ENCODE assay signal across 1 cellular context in genomic region chr11:134242376-134242775, GRCh38.
TF ChIP-seq lines count a peak whose summit lies in the region.

No MANE protein-coding gene starts in this region.

TF ChIP-seq in GM23338, 12 proteins besides CTCF, POLR2A, EP300 and RAD21 (continued from another document):
- no peak for TF ChIP-seq REST (IDR thresholded peaks at IDR 0.05; ENCODE audit: unreplicated experiment)
- no peak for TF ChIP-seq ETS1 (IDR thresholded peaks at IDR 0.05)
- no peak for TF ChIP-seq JUNB (IDR thresholded peaks at IDR 0.05; ENCODE audit: unreplicated experiment)
- TF ChIP-seq STAT1 (IDR thresholded peaks at IDR 0.05; ENCODE audit: unreplicated experiment) = no peak
- TF ChIP-seq POLR2AphosphoS5 (IDR thresholded peaks at IDR 0.05; ENCODE audit: low read depth) = no peak
- no peak for TF ChIP-seq ZNF114 (CRISPR knock-in tag; IDR thresholded peaks at IDR 0.05)
- TF ChIP-seq ZNF462 (CRISPR knock-in tag; IDR thresholded peaks at IDR 0.05) = no peak
- TF ChIP-seq EZH2 (IDR thresholded peaks at IDR 0.05; ENCODE audit: low read depth, unreplicated experiment) = no peak
- no peak for TF ChIP-seq NANOG (IDR thresholded peaks at IDR 0.05; ENCODE audit: borderline replicate concordance)
- no peak for TF ChIP-seq EZH2phosphoT487 (IDR thresholded peaks at IDR 0.05; ENCODE audit: unreplicated experiment)
